ENCODE assay signal across 8 cellular contexts in genomic region chr2:10028988-10029874, GRCh38. TPM values are rescaled to one million over a fixed set of nuclear protein-coding genes. Genes with fewer than 3 reads are reported as not detected.
A peak's percentile ranks its signal among the peaks of the same experiment; 100 is the strongest.
DNase-seq lines count a peak whose midpoint lies in the region; ATAC-seq and TF ChIP-seq lines count a peak whose summit lies in the region.

No MANE protein-coding gene starts in this region.

- no peaks in the 10 kb centered on the region for H3K27me3 Mint-ChIP-seq in osteocyte (ENCODE audit: unreplicated experiment)

- H3K4me1 ChIP-seq in prostate gland (replicated peaks) = no peaks in the 10 kb centered on the region

- peak; percentile 86 for TF ChIP-seq POLR2A in erythroblast (IDR thresholded peaks at IDR 0.05; ENCODE audit: low read length)
- TF ChIP-seq POLR2A in prostate gland (IDR thresholded peaks at IDR 0.05) = no peak

- WGBS in prostate gland = 50% methylated on average over 26 of the region's 26 CpGs

- H3K36me3 Mint-ChIP-seq in osteocyte (ENCODE audit: unreplicated experiment) = no peaks in the 10 kb centered on the region

- H3K36me3 ChIP-seq in prostate gland = no peaks in the 10 kb centered on the region

- H3K27me3 ChIP-seq in prostate gland (replicated peaks; ENCODE audit: insufficient read depth) = no peaks in the 10 kb centered on the region

- no peak overlapping the region for H3K4me3 Mint-ChIP-seq in osteocyte (ENCODE audit: unreplicated experiment)

- no peaks in the 10 kb centered on the region for H3K9me3 Mint-ChIP-seq in osteocyte (ENCODE audit: unreplicated experiment)

- peak; percentile 26 for TF ChIP-seq CTCF in osteocyte (IDR thresholded peaks at IDR 0.05)
- TF ChIP-seq CTCF in prostate gland (IDR thresholded peaks at IDR 0.05) = no peak

- DNase-seq in activated CD4-positive, alpha-beta T cell treated with anti-CD3 and anti-CD28 coated beads, Interleukin-2, amount 50 U/mL, for 1 hour = peak; percentile 34
- peak; percentile 82 to 92 for DNase-seq in erythroblast (lab: John Stamatoyannopoulos, UW)
- DNase-seq in osteocyte (ENCODE audit: extremely low spot score, unreplicated experiment) = no peak
- no peak for DNase-seq in prostate gland (ENCODE audit: low spot score)
- DNase-seq in RPMI8226 = no peak

- H3K4me1 Mint-ChIP-seq in osteocyte (ENCODE audit: unreplicated experiment) = peaks cover 20% of the 10 kb centered on the region

- intact Hi-C loops in prostate gland (cut with DNase I) = no loop called here

- no peak overlapping the region for H3K27ac ChIP-seq in prostate gland

- peak overlapping the region; percentile 54 for H3K27ac Mint-ChIP-seq in osteocyte (ENCODE audit: unreplicated experiment)

- H3K4me3 ChIP-seq in prostate gland = no peak overlapping the region

- peak; percentile 76 for ATAC-seq in GM18858 (IDR thresholded peaks at IDR 0.05; ENCODE audit: unreplicated experiment)
- ATAC-seq in HG03196 (IDR thresholded peaks at IDR 0.05; ENCODE audit: unreplicated experiment) = peak; percentile 62
- ATAC-seq in HG02970 (IDR thresholded peaks at IDR 0.05; ENCODE audit: low FRiP score, unreplicated experiment) = no peak

- H3K9me3 ChIP-seq in prostate gland = no peaks in the 10 kb centered on the region

RNA-seq across cellular contexts. Expression of gene KLF11, which starts 14.1 kb away (rescaled TPM):
- 15.9 and 17.4 TPM in 2 replicates for total RNA-seq in osteocyte
- total RNA-seq in prostate gland = 10 to 100 TPM in 1 of 2 donors, 1 to 10 TPM in 1; 4.3 to 37.9 TPM

RNA-seq across cellular contexts. Expression of gene CYS1, which starts 51.0 kb away (rescaled TPM):
- total RNA-seq in osteocyte (5.1 and 5.5 TPM in 2 replicates), prostate gland (1 to 10 TPM; 1.5 to 5.2 TPM)

Comparison
In these comparisons a context has a peak if more than half of its experiments do, and no peak if none do; other contexts are left out.
1. DNase-seq: peak in activated CD4-positive, alpha-beta T cell treated with anti-CD3 and anti-CD28 coated beads, Interleukin-2, amount 50 U/mL, for 1 hour (single experiment) and erythroblast (2 of 2); none in osteocyte (single experiment), prostate gland (single experiment) and RPMI8226 (single experiment).